In genomic region chr17:28878981-28879380, GRCh38 we compare ENCODE assay signal across 8 cellular contexts. TPM values are rescaled to one million over a fixed set of nuclear protein-coding genes. Genes with fewer than 3 reads are reported as not detected.
A peak's percentile ranks its signal among the peaks of the same experiment; 100 is the strongest.
DNase-seq lines count a peak whose midpoint lies in the region; ATAC-seq and TF ChIP-seq lines count a peak whose summit lies in the region.

No MANE protein-coding gene starts in this region.

- no peaks in the 10 kb centered on the region for H3K27me3 ChIP-seq in mammary epithelial cell (ENCODE audit: insufficient read depth, low read length)
- H3K27me3 ChIP-seq in neural progenitor cell: no peaks in the 10 kb centered on the region

- H3K27ac Mint-ChIP-seq in neural progenitor cell: peak overlapping the region; percentile 48

- no peak for ATAC-seq in GM18517 (IDR thresholded peaks at IDR 0.05; ENCODE audit: unreplicated experiment)
- no peak for ATAC-seq in HG03095 (IDR thresholded peaks at IDR 0.05; ENCODE audit: unreplicated experiment)

- TF ChIP-seq CTCF in mammary epithelial cell (conservative IDR thresholded peaks at IDR 0.05 in 1 of 2, IDR thresholded peaks at IDR 0.05 in 1 of 2; ENCODE audit: extremely low read depth in 1 of 2, insufficient read depth in 1 of 2, low read depth in 1 of 2, low read length in 2 of 2): peak; percentile 54 to 69
- TF ChIP-seq CTCF in neural progenitor cell (IDR thresholded peaks at IDR 0.05): peak; percentile 50

- dilution Hi-C loops in mammary epithelial cell (cut with HindIII; ENCODE audit: low sequenced_read_pairs): no loop called here

- peaks cover 4% of the 10 kb centered on the region for H3F3A ChIP-seq in neural progenitor cell (ENCODE audit: low read depth)

- DNase-seq in NCI-H345 (lab: John Stamatoyannopoulos, UW) (peak; percentile 12), NCI-H345 treated with DMSO at 0.1 percent for 48 hours (lab: John Stamatoyannopoulos, UW; ENCODE audit: unreplicated experiment) (no peak), NCI-H2196 (lab: John Stamatoyannopoulos, UW; ENCODE audit: unreplicated experiment) (peak; percentile 33), mammary epithelial cell (peak; percentile 61), neural progenitor cell (ENCODE audit: low spot score) (peak; percentile 54), NOMO-1 treated with dmso at 0.1 percent for 144 hours (lab: John Stamatoyannopoulos, UW; ENCODE audit: unreplicated experiment) (no peak)

- H3K4me3 ChIP-seq in mammary epithelial cell (replicated peaks in 1 of 3; ENCODE audit: insufficient read depth in 1 of 3, low read depth in 2 of 3, low read length in 3 of 3): no peak overlapping the region
- H3K4me3 ChIP-seq in neural progenitor cell: no peak overlapping the region

- intact Hi-C loops in mammary epithelial cell (cut with micrococcal nuclease): loop anchor here (1.0 to 2.0 kb wide), 3 partner anchors 18 to 152 kb away; partner anchors contain the start of gene FLOT2

- no peak overlapping the region for H3K4me3 Mint-ChIP-seq in neural progenitor cell

- H3K27ac ChIP-seq in mammary epithelial cell (ENCODE audit: insufficient read depth, low read depth, low read length): peak overlapping the region; percentile 54
- H3K27ac ChIP-seq in neural progenitor cell: no peak overlapping the region

- H3K4me1 ChIP-seq in mammary epithelial cell (ENCODE audit: insufficient read depth, low read length): peaks cover 39% of the 10 kb centered on the region
- no peaks in the 10 kb centered on the region for H3K4me1 ChIP-seq in neural progenitor cell

- H3K4me2 ChIP-seq in mammary epithelial cell (ENCODE audit: insufficient read depth, low read depth, low read length): no peak overlapping the region
- no peak overlapping the region for H3K4me2 ChIP-seq in neural progenitor cell

- BruUV-seq in mammary epithelial cell (replicated peaks; lab: Mats Ljungman, UMichigan): no TSS peak

- H3K9ac ChIP-seq in mammary epithelial cell (ENCODE audit: insufficient read depth, low read length) (no peak overlapping the region), neural progenitor cell (no peak overlapping the region)

- no peaks in the 10 kb centered on the region for H3K27me3 Mint-ChIP-seq in neural progenitor cell (ENCODE audit: insufficient read depth, low read depth)

- H3K36me3 Mint-ChIP-seq in neural progenitor cell: peaks cover 22% of the 10 kb centered on the region

- WGBS in mammary epithelial cell (ENCODE audit: low coverage, missing lambda C conversion rate): 72% methylated on average over 4 of the region's 4 CpGs

- H3K4me1 Mint-ChIP-seq in neural progenitor cell: no peaks in the 10 kb centered on the region

- no peaks in the 10 kb centered on the region for H3K9me3 Mint-ChIP-seq in neural progenitor cell

- CTCF ChIA-PET in mammary epithelial cell (lab: Charles Lee; ENCODE audit: low non-redundant PET): interaction anchor here (0.6 to 1.2 kb wide), 7 partner anchors 23 to 153 kb away, joined by 3 to 26 read pairs (median 4); partner anchors contain the start of gene TLCD1

- H3K9me3 ChIP-seq in mammary epithelial cell (replicated peaks; ENCODE audit: insufficient read depth, low read length): no peaks in the 10 kb centered on the region
- H3K9me3 ChIP-seq in neural progenitor cell (ENCODE audit: low read depth): no peaks in the 10 kb centered on the region

- in situ Hi-C loops in mammary epithelial cell (cut with MboI; ENCODE audit: low sequenced_read_pairs in 2 of 2): no loop called here

- H4K20me1 ChIP-seq in mammary epithelial cell (ENCODE audit: insufficient read depth, low read length): no peaks in the 10 kb centered on the region
- no peaks in the 10 kb centered on the region for H4K20me1 ChIP-seq in neural progenitor cell (ENCODE audit: low read depth)

- H3K36me3 ChIP-seq in mammary epithelial cell (ENCODE audit: insufficient read depth, low read length): peaks cover 8% of the 10 kb centered on the region
- no peaks in the 10 kb centered on the region for H3K36me3 ChIP-seq in neural progenitor cell

- no peaks in the 10 kb centered on the region for H3K79me2 ChIP-seq in mammary epithelial cell (ENCODE audit: insufficient read depth, low read length)
- no peaks in the 10 kb centered on the region for H3K79me2 ChIP-seq in neural progenitor cell (ENCODE audit: low read depth)

- H2AFZ ChIP-seq in mammary epithelial cell (ENCODE audit: low read depth, low read length) (no peak overlapping the region), neural progenitor cell (replicated peaks) (no peak overlapping the region)

RNA-seq across cellular contexts. Expression of gene FLOT2, which starts 18.6 kb away (rescaled TPM):
- total RNA-seq in mammary epithelial cell (100 to 1,000 TPM in 1 of 2 donors, 10 to 100 TPM in 1; 80.2 to 129 TPM), neural progenitor cell (ENCODE audit: low replicate concordance) (84.0 and 131 TPM in 2 replicates)
- 105 TPM for polyA plus RNA-seq in mammary epithelial cell
- 226 TPM for polyA minus RNA-seq in mammary epithelial cell

RNA-seq across cellular contexts. Expression of gene DHRS13, which starts 23.9 kb away (rescaled TPM):
- 1 to 10 TPM; 2.3 to 7.3 TPM for total RNA-seq in mammary epithelial cell
- polyA plus RNA-seq in mammary epithelial cell: 7.9 TPM
- polyA minus RNA-seq in mammary epithelial cell: 6.2 TPM
- total RNA-seq in neural progenitor cell (ENCODE audit: low replicate concordance): 25.6 and 36.0 TPM in 2 replicates

RNA-seq across cellular contexts. Expression of gene ERAL1, which starts 24.2 kb away (rescaled TPM):
- total RNA-seq in mammary epithelial cell (10 to 100 TPM; 48.4 to 53.2 TPM), neural progenitor cell (ENCODE audit: low replicate concordance) (25.8 and 44.8 TPM in 2 replicates)
- polyA plus RNA-seq in mammary epithelial cell: 68.5 TPM
- polyA minus RNA-seq in mammary epithelial cell: 83.1 TPM

RNA-seq across cellular contexts. Expression of gene FAM222B, which starts 36.4 kb away (rescaled TPM):
- total RNA-seq in mammary epithelial cell: 10 to 100 TPM; 11.0 to 28.9 TPM
- 25.3 TPM for polyA plus RNA-seq in mammary epithelial cell
- polyA minus RNA-seq in mammary epithelial cell: 24.8 TPM
- total RNA-seq in neural progenitor cell (ENCODE audit: low replicate concordance): 7.1 and 17.7 TPM in 2 replicates

Comparison
In these comparisons a context has a peak if more than half of its experiments do, and no peak if none do; other contexts are left out.
1. DNase-seq: peak in NCI-H345 (single experiment), NCI-H2196 (single experiment), mammary epithelial cell (single experiment) and neural progenitor cell (single experiment); none in NCI-H345 treated with DMSO at 0.1 percent for 48 hours (single experiment) and NOMO-1 treated with dmso at 0.1 percent for 144 hours (single experiment).